In the genomic region with DNA sequence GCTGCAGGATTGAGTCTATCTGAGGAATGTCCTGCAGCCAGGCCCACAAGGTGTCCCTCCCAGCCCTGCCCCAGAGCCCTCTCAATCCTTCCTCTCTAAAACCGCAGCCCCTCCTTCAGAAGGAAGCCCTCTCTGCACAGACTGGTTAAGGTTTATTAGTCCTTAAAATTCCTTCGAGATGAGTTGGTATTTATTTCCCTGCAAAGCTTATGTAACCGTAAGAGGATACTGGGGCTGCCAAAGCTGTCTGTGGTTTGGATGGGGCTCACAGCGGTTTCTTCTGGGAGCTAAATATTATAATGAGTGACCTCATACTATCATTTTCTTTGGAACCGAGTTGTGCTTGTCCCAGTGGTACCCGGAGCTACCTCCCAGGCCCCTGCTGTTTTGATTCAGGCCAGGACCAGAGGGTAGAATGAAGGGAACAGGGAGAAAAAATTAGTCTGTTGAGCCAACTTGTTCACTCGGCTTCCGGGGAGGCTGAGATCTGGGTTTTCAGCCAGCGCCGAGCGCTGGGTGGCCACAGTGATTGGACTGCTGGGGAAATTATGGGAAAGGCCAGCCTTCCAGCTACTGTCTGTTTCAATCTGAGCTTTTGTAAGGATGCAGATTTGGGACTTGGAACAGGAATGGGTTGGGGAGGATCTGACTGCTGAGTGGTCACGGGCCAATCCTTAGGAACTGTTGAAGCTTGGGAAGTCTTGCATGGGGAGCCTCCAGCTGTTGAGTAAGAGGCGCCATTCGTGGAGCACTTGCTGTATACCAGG, we compare ENCODE assay signal across 8 cellular contexts.
DNase-seq lines count a peak whose midpoint lies in the region; ATAC-seq, FAIRE-seq and TF ChIP-seq lines count a peak whose summit lies in the region.

No MANE protein-coding gene starts in this region.

- POLR2A ChIA-PET in HEK293 (lab: Yijun Ruan, JAX), result interaction anchor here (0.6 to 1.1 kb wide), 4 partner anchors 75 to 141 kb away, joined by 3 to 5 read pairs (median 4); partner anchors contain the start of gene SPRY4

- no peak overlapping the region for H3K4me3 ChIP-seq in HEK293 (ENCODE audit: low read depth, low read length)

- FAIRE-seq in D721Med (lab: Jason Lieb, UNC), result no peak

- H3K27ac ChIP-seq in HEK293 (ENCODE audit: extremely low read depth, low read depth, low read length), result peak overlapping the region; percentile 71

- ATAC-seq in HG03175 (IDR thresholded peaks at IDR 0.05; ENCODE audit: unreplicated experiment), result no peak

- no peak for TF ChIP-seq CTCF in HEK293 (tag by site-specific recombination; IDR thresholded peaks at IDR 0.05)
- no peak for TF ChIP-seq CTCF in D721Med (IDR thresholded peaks at IDR 0.05; ENCODE audit: insufficient read depth, missing control alignments)

- CTCF ChIA-PET in HEK293 (lab: Yijun Ruan, JAX), result interaction anchor here (0.6 to 1.1 kb wide), 5 partner anchors 40 to 665 kb away, joined by 3 to 6 read pairs (median 3); no protein-coding TSS in a partner anchor

- H3K9me3 ChIP-seq in HEK293 (ENCODE audit: control insufficient read depth, insufficient read depth, low read depth, low read length), result no peaks in the 10 kb centered on the region

- H3K4me1 ChIP-seq in HEK293 (ENCODE audit: control insufficient read depth, insufficient read depth, low read length), result peaks cover 9% of the 10 kb centered on the region

- DNase-seq in amniotic stem cell (lab: John Stamatoyannopoulos, UW) (peak; percentile 88), islet precursor cell (peak; percentile 97), stromal cell of bone marrow (ENCODE audit: low read depth) (peak; percentile 97), D721Med (ENCODE audit: insufficient read length, low spot score) (no peak), T-helper 9 cell (no peak), GM19240 (ENCODE audit: insufficient read length, low spot score) (no peak)

- H3K36me3 ChIP-seq in HEK293 (ENCODE audit: control insufficient read depth in 2 of 2, insufficient read depth in 1 of 2, low read length in 2 of 2), result no peaks in the 10 kb centered on the region

TF ChIP-seq in HEK293, 187 proteins besides CTCF, POLR2A, EP300 and RAD21 (continues in another document):
- TF ChIP-seq KLF8 (tag by site-specific recombination; IDR thresholded peaks at IDR 0.05), result peak; percentile 89
- TF ChIP-seq ZNF843 (tag by site-specific recombination; IDR thresholded peaks at IDR 0.05), result peak; percentile 85
- peak; percentile 90 for TF ChIP-seq ZNF561 (tag by site-specific recombination; IDR thresholded peaks at IDR 0.05; ENCODE audit: borderline replicate concordance)
- peak; percentile 87 for TF ChIP-seq ZSCAN23 (tag by site-specific recombination; IDR thresholded peaks at IDR 0.05)
- peak; percentile 91 for TF ChIP-seq ATF2 (tag by site-specific recombination; IDR thresholded peaks at IDR 0.05; ENCODE audit: low read depth)
- TF ChIP-seq ZNF623 (tag by site-specific recombination; IDR thresholded peaks at IDR 0.05), result no peak
- TF ChIP-seq ZNF404 (tag by site-specific recombination; IDR thresholded peaks at IDR 0.05), result no peak
- peak; percentile 29 for TF ChIP-seq ZBTB17 (tag by site-specific recombination; IDR thresholded peaks at IDR 0.05)
- peak; percentile 59; the same call in 1 of the 2 replicates for TF ChIP-seq ZFP69B (tag by site-specific recombination; IDR thresholded peaks at IDR 0.05)
- TF ChIP-seq ZXDB (tag by site-specific recombination; IDR thresholded peaks at IDR 0.05), result peak; percentile 94
- TF ChIP-seq KLF1 (tag by site-specific recombination; IDR thresholded peaks at IDR 0.05), result peak; percentile 42; the same call in 1 of the 2 replicates
- peak; percentile 36 for TF ChIP-seq FEZF1 (tag by site-specific recombination; IDR thresholded peaks at IDR 0.05)
- TF ChIP-seq ZNF776 (tag by site-specific recombination; IDR thresholded peaks at IDR 0.05; ENCODE audit: borderline replicate concordance), result no peak
- peak; percentile 73; the same call in 1 of the 2 replicates for TF ChIP-seq MZF1 (tag by site-specific recombination; IDR thresholded peaks at IDR 0.05; ENCODE audit: borderline replicate concordance)
- no peak for TF ChIP-seq ZFHX2 (tag by site-specific recombination; conservative IDR thresholded peaks at IDR 0.05)
- TF ChIP-seq ZFP37 (tag by site-specific recombination; IDR thresholded peaks at IDR 0.05), result 0 out of 2 replicates have a peak, but pooled peaks have one; percentile 12
- peak; percentile 71 for TF ChIP-seq ZIC2 (tag by site-specific recombination; IDR thresholded peaks at IDR 0.05)
- TF ChIP-seq ZBTB10 (tag by site-specific recombination; IDR thresholded peaks at IDR 0.05), result no peak
- peak; percentile 98 for TF ChIP-seq KLF17 (tag by site-specific recombination; IDR thresholded peaks at IDR 0.05)
- TF ChIP-seq WT1 (tag by site-specific recombination; IDR thresholded peaks at IDR 0.05), result peak; percentile 70
- TF ChIP-seq ZNF155 (tag by site-specific recombination; IDR thresholded peaks at IDR 0.05), result no peak
- peak; percentile 75; the same call in 1 of the 2 replicates for TF ChIP-seq ZNF449 (tag by site-specific recombination; IDR thresholded peaks at IDR 0.05)
- no peak for TF ChIP-seq ZSCAN16 (tag by site-specific recombination; IDR thresholded peaks at IDR 0.05)
- no peak for TF ChIP-seq ZNF529 (tag by site-specific recombination; IDR thresholded peaks at IDR 0.05; ENCODE audit: insufficient replicate concordance)
- peak; percentile 83; the same call in 1 of the 2 replicates for TF ChIP-seq HOXD13 (CRISPR knock-in tag; IDR thresholded peaks at IDR 0.05; ENCODE audit: borderline replicate concordance)
- peak; percentile 74; the same call in 1 of the 2 replicates for TF ChIP-seq ZNF394 (tag by site-specific recombination; IDR thresholded peaks at IDR 0.05; ENCODE audit: borderline replicate concordance)
- TF ChIP-seq ZNF324 (tag by site-specific recombination; IDR thresholded peaks at IDR 0.05), result peak; percentile 64; the same call in 1 of the 2 replicates
- TF ChIP-seq BCL11A (tag by site-specific recombination; IDR thresholded peaks at IDR 0.05; ENCODE audit: low read depth), result peak; percentile 20; the same call in 1 of the 2 replicates
- no peak for TF ChIP-seq ZNF548 (tag by site-specific recombination; IDR thresholded peaks at IDR 0.05)
- peak; percentile 98 for TF ChIP-seq OSR2 (tag by site-specific recombination; IDR thresholded peaks at IDR 0.05)

Comparison
In these comparisons a context has a peak if more than half of its experiments do, and no peak if none do; other contexts are left out.
1. DNase-seq: peak in amniotic stem cell (single experiment), islet precursor cell (single experiment) and stromal cell of bone marrow (single experiment); none in D721Med (single experiment), T-helper 9 cell (single experiment) and GM19240 (single experiment).